ENCODE assay signal across 8 cellular contexts in the genomic region with DNA sequence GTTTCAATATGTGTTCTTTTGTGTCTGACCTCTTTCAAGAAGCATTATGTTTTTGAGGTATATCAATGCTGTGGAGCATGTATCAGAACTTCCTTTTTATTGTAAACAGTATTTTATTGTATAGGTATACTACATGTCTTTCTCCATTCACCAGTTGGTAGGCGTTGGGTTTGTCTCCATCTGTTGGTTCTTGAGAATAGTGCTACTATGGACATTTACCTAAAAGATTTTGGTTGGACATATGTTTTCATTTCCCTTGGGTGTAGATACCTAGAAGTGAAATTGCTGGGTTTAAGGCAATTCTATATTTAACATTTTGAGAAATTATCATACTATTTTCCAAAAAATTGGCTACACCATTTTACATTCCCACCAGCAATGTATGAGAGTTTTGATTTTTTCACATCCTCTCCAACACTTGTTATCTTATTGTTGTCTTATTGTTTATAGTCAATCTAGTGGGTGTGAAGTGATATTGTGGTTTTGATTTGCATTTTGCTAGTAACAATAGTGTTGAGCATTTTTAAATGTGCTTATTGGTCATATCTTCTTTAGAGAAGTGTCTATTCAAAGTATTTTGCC.
DNase-seq lines count a peak whose midpoint lies in the region; FAIRE-seq and TF ChIP-seq lines count a peak whose summit lies in the region.

No MANE protein-coding gene starts in this region.

- H3K27me3 ChIP-seq in Caco-2 (replicated peaks; ENCODE audit: control insufficient read depth, insufficient read depth, low read length) (no peaks in the 10 kb centered on the region), keratinocyte (ENCODE audit: control insufficient read depth, extremely low read depth, insufficient read depth, low read length) (peaks cover 3% of the 10 kb centered on the region)

- no peak overlapping the region for H3K4me3 ChIP-seq in Caco-2 (ENCODE audit: low read depth, low read length)
- no peak overlapping the region for H3K4me3 ChIP-seq in keratinocyte (ENCODE audit: control insufficient read depth in 2 of 3, extremely low read depth in 1 of 3, insufficient read depth in 2 of 3, low read depth in 1 of 3, low read length in 3 of 3)

- no peaks in the 10 kb centered on the region for H3K36me3 Mint-ChIP-seq in Caco-2 (ENCODE audit: insufficient read depth, unreplicated experiment)

- no peaks in the 10 kb centered on the region for H3K9me1 ChIP-seq in keratinocyte (ENCODE audit: control insufficient read depth, extremely low read depth, insufficient read depth, low read length)

- TF ChIP-seq CTCF in Caco-2 (IDR thresholded peaks at IDR 0.05; ENCODE audit: insufficient read depth in 1 of 2, low read depth in 1 of 2, low read length in 1 of 2, severe bottlenecking in 1 of 2, unreplicated experiment in 1 of 2) (peak; percentile 77), keratinocyte (optimal IDR thresholded peaks at IDR 0.05 in 1 of 3, IDR thresholded peaks at IDR 0.05 in 1 of 3, conservative IDR thresholded peaks at IDR 0.05 in 1 of 3; ENCODE audit: extremely low read depth in 1 of 3, insufficient read depth in 2 of 3, low read length in 3 of 3) (peak in 2 of 3 experiments; percentile 41 to 54)

- dilution Hi-C loops in keratinocyte (cut with MboI; ENCODE audit: extremely low pct_ligation_motif_present, low sequenced_read_pairs) = no loop called here

- no peak overlapping the region for H2AFZ ChIP-seq in keratinocyte (ENCODE audit: control insufficient read depth, low read length)

- H3K4me1 ChIP-seq in Caco-2 = no peaks in the 10 kb centered on the region
- no peaks in the 10 kb centered on the region for H3K4me1 ChIP-seq in keratinocyte (ENCODE audit: control insufficient read depth, extremely low read depth, insufficient read depth, low read length)

- H3K9me3 ChIP-seq in Caco-2 = no peaks in the 10 kb centered on the region
- no peaks in the 10 kb centered on the region for H3K9me3 ChIP-seq in keratinocyte (ENCODE audit: control insufficient read depth, low read depth, low read length)

- POLR2A ChIA-PET in Caco-2 (lab: Charles Lee) = no interaction called here

- no peak overlapping the region for H3K9ac ChIP-seq in keratinocyte (ENCODE audit: control insufficient read depth, extremely low read depth, insufficient read depth, low read length)

- H3K27me3 Mint-ChIP-seq in Caco-2 (ENCODE audit: insufficient read depth, unreplicated experiment) = peaks cover 2% of the 10 kb centered on the region

- no peaks in the 10 kb centered on the region for H3K4me1 Mint-ChIP-seq in Caco-2 (ENCODE audit: low read depth, unreplicated experiment)

- H4K20me1 ChIP-seq in keratinocyte (ENCODE audit: control insufficient read depth, extremely low read depth, insufficient read depth, low read length) = no peaks in the 10 kb centered on the region

- H3K4me3 Mint-ChIP-seq in Caco-2 (ENCODE audit: unreplicated experiment) = no peak overlapping the region

- H3K36me3 ChIP-seq in Caco-2 (ENCODE audit: control insufficient read depth, insufficient read depth, low read length) (no peaks in the 10 kb centered on the region), keratinocyte (ENCODE audit: control insufficient read depth in 2 of 2, extremely low read depth in 1 of 2, insufficient read depth in 2 of 2, low read length in 2 of 2) (no peaks in the 10 kb centered on the region)

- peaks cover 9% of the 10 kb centered on the region for H3K9me3 Mint-ChIP-seq in Caco-2 (ENCODE audit: unreplicated experiment)

- H3K27ac ChIP-seq in keratinocyte (ENCODE audit: control insufficient read depth, insufficient read depth, low read length) = no peak overlapping the region

- BruUV-seq in Caco-2 (replicated peaks; lab: Mats Ljungman, UMichigan) = no TSS peak

- no peak overlapping the region for H3K27ac Mint-ChIP-seq in Caco-2 (ENCODE audit: unreplicated experiment)

- H3K4me2 ChIP-seq in keratinocyte (ENCODE audit: control insufficient read depth, extremely low read depth, insufficient read depth, low read depth, low read length) = no peak overlapping the region

- FAIRE-seq in keratinocyte (lab: Jason Lieb, UNC) (no peak), frontal cortex (lab: Jason Lieb, UNC) (no peak)

- CTCF ChIA-PET in Caco-2 (lab: Charles Lee) = no interaction called here

- H3K79me2 ChIP-seq in keratinocyte (ENCODE audit: control insufficient read depth, insufficient read depth, low read length) = no peaks in the 10 kb centered on the region

- intact Hi-C loops in Caco-2 (cut with micrococcal nuclease; ENCODE audit: unreplicated experiment) = loop anchor here (1.0 to 10.0 kb wide), 9 partner anchors 84 to 767 kb away; no protein-coding TSS in a partner anchor

- DNase-seq in Caco-2 = peak in 1 of 2 experiments; percentile 51
- peak; percentile 54 for DNase-seq in HS-27A (ENCODE audit: low read depth)
- peak; percentile 57 for DNase-seq in SW480 (ENCODE audit: low spot score)
- no peak for DNase-seq in keratinocyte (ENCODE audit: low read depth, low spot score)
- DNase-seq in anterior cingulate cortex (lab: John Stamatoyannopoulos, UW) = no peak
- DNase-seq in midbrain (lab: John Stamatoyannopoulos, UW) = no peak
- DNase-seq in frontal cortex (ENCODE audit: low spot score in 2 of 2) = no peak
- no peak for DNase-seq in NCI-H2227 (lab: John Stamatoyannopoulos, UW; ENCODE audit: unreplicated experiment)

Comparison
In these comparisons a context has a peak if more than half of its experiments do, and no peak if none do; other contexts are left out.
1. DNase-seq: peak in HS-27A (single experiment) and SW480 (single experiment); none in keratinocyte (single experiment), anterior cingulate cortex (0 of 58), midbrain (single experiment), frontal cortex (0 of 2) and NCI-H2227 (single experiment).